In genomic region chr13:98939552-98940306, GRCh38 we compare ENCODE assay signal across 26 cellular contexts. TPM values are rescaled to one million over a fixed set of nuclear protein-coding genes. Genes with fewer than 3 reads are reported as not detected.
DNase-seq lines count a peak whose midpoint lies in the region; ATAC-seq and TF ChIP-seq lines count a peak whose summit lies in the region.
"Had no signal": no experiment of that assay in that cellular context is flagged by ENCODE, and none has a peak within 500 bp of the region (broad histone marks: within the 10 kb centered on the region; RNA-seq: fewer than 3 reads in every experiment).

No MANE protein-coding gene starts in this region.

- 0 out of 2 replicates have a peak overlapping the region, but pooled peaks have one; percentile 13 for H3K27ac Mint-ChIP-seq in GM23338
- no peak overlapping the region for H3K27ac Mint-ChIP-seq in activated naive CD8-positive, alpha-beta T cell treated with anti-CD3 and anti-CD28 coated beads, Interleukin-2, amount 50 U/mL, for 24 hours
- H3K27ac Mint-ChIP-seq in progenitor cell of endocrine pancreas, result no peak overlapping the region
- H3K27ac Mint-ChIP-seq: CD14-positive monocyte had no signal

- no CpG with 5 or more reads among the region's 11 CpGs for WGBS in mesendoderm (ENCODE audit: extremely low coverage, insufficient coverage, low lambda C conversion rate)
- WGBS in testis, 2 donors, result 59 to 61% methylated on average over 11 of the region's 11 CpGs

- H3K9ac ChIP-seq in mesendoderm (ENCODE audit: low read length), result no peak overlapping the region

- no peak for TF ChIP-seq POLR2A in testis (IDR thresholded peaks at IDR 0.05)

- H2BK15ac ChIP-seq in mesendoderm (replicated peaks; ENCODE audit: low read depth), result no peak overlapping the region

- H3K36me3 Mint-ChIP-seq in GM23338 (ENCODE audit: low read depth) (peaks cover 3% of the 10 kb centered on the region; the same call in 2 of the 3 replicates), progenitor cell of endocrine pancreas (ENCODE audit: insufficient read depth) (peaks cover 2% of the 10 kb centered on the region)
- peaks cover 7% of the 10 kb centered on the region for H3K36me3 Mint-ChIP-seq in activated naive CD8-positive, alpha-beta T cell treated with anti-CD3 and anti-CD28 coated beads, Interleukin-2, amount 50 U/mL, for 24 hours (ENCODE audit: low read depth)
- H3K36me3 Mint-ChIP-seq: CD14-positive monocyte had no signal

- H3K27me3 Mint-ChIP-seq in GM23338 (ENCODE audit: insufficient read depth, low read depth, poor library complexity) (no peaks in the 10 kb centered on the region), progenitor cell of endocrine pancreas (peaks cover 4% of the 10 kb centered on the region)
- no peaks in the 10 kb centered on the region for H3K27me3 Mint-ChIP-seq in activated naive CD8-positive, alpha-beta T cell treated with anti-CD3 and anti-CD28 coated beads, Interleukin-2, amount 50 U/mL, for 24 hours
- H3K27me3 Mint-ChIP-seq: naive B cell had no signal

- H3K4me3 Mint-ChIP-seq in GM23338 (no peak overlapping the region), progenitor cell of endocrine pancreas (ENCODE audit: low read depth) (no peak overlapping the region)
- H3K4me3 Mint-ChIP-seq in activated naive CD8-positive, alpha-beta T cell treated with anti-CD3 and anti-CD28 coated beads, Interleukin-2, amount 50 U/mL, for 24 hours, result no peak overlapping the region
- H3K4me3 Mint-ChIP-seq: activated T-cell treated with anti-CD3 and anti-CD28 coated beads, Interleukin-2, amount 50 U/mL, for 4 hours; CD14-positive monocyte; naive B cell had no signal

- H3K79me2 ChIP-seq in GM23338 (replicated peaks; ENCODE audit: insufficient read depth) (no peaks in the 10 kb centered on the region), mesendoderm (ENCODE audit: control insufficient read depth, insufficient read depth, low read length) (no peaks in the 10 kb centered on the region)

- H3K27me3 ChIP-seq in GM23338 (ENCODE audit: insufficient read depth), result no peaks in the 10 kb centered on the region
- H3K27me3 ChIP-seq in mesendoderm (ENCODE audit: insufficient read depth, low read length, poor library complexity), result no peaks in the 10 kb centered on the region
- no peaks in the 10 kb centered on the region for H3K27me3 ChIP-seq in testis
- H3K27me3 ChIP-seq: body of pancreas, colonic mucosa, stomach had no signal

- no peaks in the 10 kb centered on the region for H3K79me1 ChIP-seq in mesendoderm (ENCODE audit: low read length)

- H2BK5ac ChIP-seq in mesendoderm (ENCODE audit: low read length), result no peak overlapping the region

- no peaks in the 10 kb centered on the region for H3K9me3 ChIP-seq in testis
- H3K9me3 ChIP-seq: body of pancreas, colonic mucosa, prostate gland had no signal

- TF ChIP-seq CTCF in GM23338 (conservative IDR thresholded peaks at IDR 0.05; ENCODE audit: low read depth in 2 of 2), result no peak
- TF ChIP-seq CTCF in testis (IDR thresholded peaks at IDR 0.05), result no peak
- TF ChIP-seq CTCF in progenitor cell of endocrine pancreas (IDR thresholded peaks at IDR 0.05; ENCODE audit: unreplicated experiment), result no peak

- peak overlapping the region; percentile 24 for H3K4ac ChIP-seq in mesendoderm (ENCODE audit: low read depth, low read length)

- peaks cover 41% of the 10 kb centered on the region for H3K4me1 Mint-ChIP-seq in GM23338
- H3K4me1 Mint-ChIP-seq in activated naive CD8-positive, alpha-beta T cell treated with anti-CD3 and anti-CD28 coated beads, Interleukin-2, amount 50 U/mL, for 24 hours, result peaks cover 2% of the 10 kb centered on the region
- peaks cover 15% of the 10 kb centered on the region for H3K4me1 Mint-ChIP-seq in progenitor cell of endocrine pancreas (ENCODE audit: low read depth)

- no peaks in the 10 kb centered on the region for H3F3A ChIP-seq in GM23338 (replicated peaks; ENCODE audit: low read depth)

- H2AFZ ChIP-seq in GM23338, result no peak overlapping the region

- H2AK5ac ChIP-seq in mesendoderm (ENCODE audit: low read length), result no peak overlapping the region

- DNase-seq in GM23338 (ENCODE audit: low spot score) (no peak), fibroblast of gingiva (ENCODE audit: low read depth) (peak; percentile 17), mesendoderm (no peak), testis (peak; percentile 34), OCI-M1 (lab: John Stamatoyannopoulos, UW) (no peak), progenitor cell of endocrine pancreas (ENCODE audit: low spot score, unreplicated experiment) (no peak)
- DNase-seq in activated naive CD8-positive, alpha-beta T cell treated with anti-CD3 and anti-CD28 coated beads, Interleukin-2, amount 50 U/mL, for 24 hours, result no peak
- DNase-seq: activated CD8-positive, alpha-beta memory T cell treated with anti-CD3 and anti-CD28 coated beads for 24 hours; activated T-cell treated with anti-CD3 and anti-CD28 coated beads, Interleukin-2, amount 50 U/mL, for 4 hours; body of pancreas; colonic mucosa; DMS 273 treated with DMSO at 0.1 percent for 48 hours; kidney glomerular epithelial cell; naive B cell; NCI-H524 treated with DMSO at 0.1 percent for 48 hours; stimulated activated CD4-positive, alpha-beta T cell treated with anti-CD3 and anti-CD28 coated beads, Interleukin-4, amount 100 ng/mL, for 24 hours; stomach; T1000 had no signal

- H2BK120ac ChIP-seq in mesendoderm (ENCODE audit: low read depth, low read length), result no peak overlapping the region

- H4K20me1 ChIP-seq in GM23338 (replicated peaks; ENCODE audit: insufficient read depth), result no peaks in the 10 kb centered on the region

- no peak overlapping the region for H4K8ac ChIP-seq in mesendoderm (ENCODE audit: low read depth, low read length)

- H3K4me3 ChIP-seq in GM23338, result no peak overlapping the region
- H3K4me3 ChIP-seq in mesendoderm (ENCODE audit: low read length), result no peak overlapping the region
- H3K4me3 ChIP-seq in testis, result no peak overlapping the region
- H3K4me3 ChIP-seq: body of pancreas, colonic mucosa, prostate gland, smooth muscle cell, stomach had no signal

- H3K56ac ChIP-seq in mesendoderm (ENCODE audit: low read length), result no peak overlapping the region

- H3K4me1 ChIP-seq in GM23338 (ENCODE audit: insufficient read depth), result peaks cover 32% of the 10 kb centered on the region
- peaks cover 4% of the 10 kb centered on the region for H3K4me1 ChIP-seq in mesendoderm (ENCODE audit: control insufficient read depth, low read depth, low read length)
- no peaks in the 10 kb centered on the region for H3K4me1 ChIP-seq in testis
- H3K4me1 ChIP-seq: body of pancreas, colonic mucosa, prostate gland, stomach had no signal

- H4K5ac ChIP-seq in mesendoderm (ENCODE audit: low read length), result no peak overlapping the region

- H3K27ac ChIP-seq in GM23338 (ENCODE audit: low read depth), result peak overlapping the region; percentile 97
- no peak overlapping the region for H3K27ac ChIP-seq in mesendoderm (ENCODE audit: low read depth, low read length)
- H3K27ac ChIP-seq in testis, result no peak overlapping the region
- H3K27ac ChIP-seq: body of pancreas, colonic mucosa, HL-60, prostate gland, RWPE1, stomach had no signal

- H3K9me3 Mint-ChIP-seq in GM23338 (peaks cover 3% of the 10 kb centered on the region; the same call in 1 of the 3 replicates), progenitor cell of endocrine pancreas (ENCODE audit: low read depth) (peaks cover 3% of the 10 kb centered on the region)
- peaks cover 8% of the 10 kb centered on the region for H3K9me3 Mint-ChIP-seq in activated naive CD8-positive, alpha-beta T cell treated with anti-CD3 and anti-CD28 coated beads, Interleukin-2, amount 50 U/mL, for 24 hours

- ATAC-seq in GM23338 (no peak), GM19452 (IDR thresholded peaks at IDR 0.05; ENCODE audit: unreplicated experiment) (no peak)
- no peak for ATAC-seq in activated naive CD8-positive, alpha-beta T cell treated with anti-CD3 and anti-CD28 coated beads, Interleukin-2, amount 50 U/mL, for 24 hours
- ATAC-seq: activated CD4-positive, CD25-positive, alpha-beta regulatory T cell treated with anti-CD3 and anti-CD28 coated beads, Interleukin-2, amount 50 U/mL, for 24 hours; activated naive CD4-positive, alpha-beta T cell treated with anti-CD3 and anti-CD28 coated beads, Interleukin-2, amount 50 U/mL, for 72 hours; activated T-cell treated with anti-CD3 and anti-CD28 coated beads, Interleukin-2, amount 50 U/mL, for 4 hours; body of pancreas had no signal

- peaks cover 2% of the 10 kb centered on the region for H3K36me3 ChIP-seq in GM23338 (ENCODE audit: insufficient read depth)
- no peaks in the 10 kb centered on the region for H3K36me3 ChIP-seq in mesendoderm (ENCODE audit: control insufficient read depth, insufficient read depth, low read length)
- H3K36me3 ChIP-seq in testis (ENCODE audit: low read depth, missing control alignments), result no peaks in the 10 kb centered on the region
- H3K36me3 ChIP-seq: colonic mucosa, prostate gland, stomach had no signal

- H3K4me2 ChIP-seq in GM23338, result 0 out of 2 replicates have a peak overlapping the region, but pooled peaks have one; percentile 63
- no peak overlapping the region for H3K4me2 ChIP-seq in mesendoderm (ENCODE audit: low read length)
- H3K4me2 ChIP-seq: smooth muscle cell had no signal

- peaks cover 3% of the 10 kb centered on the region; the same call in 1 of the 2 replicates for H3K9me2 ChIP-seq in GM23338 (ENCODE audit: insufficient read depth)

- H3K18ac ChIP-seq in mesendoderm (ENCODE audit: low read length), result peak overlapping the region; percentile 34

- H3K23ac ChIP-seq in mesendoderm (ENCODE audit: low read length), result no peak overlapping the region

- intact Hi-C loops in testis (cut with DNase I; ENCODE audit: low total_unique reads), result no loop called here

TF ChIP-seq in GM23338, 12 proteins besides CTCF, POLR2A, EP300 and RAD21 (continues in another document):
- TF ChIP-seq ZNF331 (CRISPR knock-in tag; IDR thresholded peaks at IDR 0.05; ENCODE audit: low read depth), result no peak
- TF ChIP-seq POLR2AphosphoS5 (IDR thresholded peaks at IDR 0.05; ENCODE audit: low read depth), result no peak
- no peak for TF ChIP-seq EZH2phosphoT487 (IDR thresholded peaks at IDR 0.05; ENCODE audit: unreplicated experiment)
- TF ChIP-seq ZNF114 (CRISPR knock-in tag; IDR thresholded peaks at IDR 0.05), result no peak
- no peak for TF ChIP-seq STAT1 (IDR thresholded peaks at IDR 0.05; ENCODE audit: unreplicated experiment)

RNA-seq across cellular contexts. Expression of gene DOCK9, which starts 38.1 kb away (rescaled TPM):
- total RNA-seq in GM23338 (2014; rRNA removed; shearing (Covaris generic)), result 34.9 and 57.7 TPM in 2 replicates
- polyA plus RNA-seq in GM23338 (2016; fragmentation: Nextera tagmentation; extraction: Ambion mirVana) (7.3 and 8.5 TPM in 2 replicates), testis (ENCODE audit: insufficient read depth, low read depth, low replicate concordance) (48.0 TPM)
- 9.6 TPM for polyA plus RNA-seq in mesendoderm (2013, experiment 1 of 2)
- 10.6 TPM for polyA plus RNA-seq in mesendoderm (2013, experiment 2 of 2)
- total RNA-seq in testis (10 to 100 TPM; 63.4 to 74.9 TPM), progenitor cell of endocrine pancreas (27.9 and 35.7 TPM in 2 replicates)
- polyA plus RNA-seq: CD14-positive monocyte had no signal

Comparison
In these comparisons a context has a peak if more than half of its experiments do, and no peak if none do; other contexts are left out.
1. DNase-seq: peak in fibroblast of gingiva (single experiment) and testis (single experiment); none in GM23338 (single experiment), mesendoderm (single experiment), OCI-M1 (single experiment), activated naive CD8-positive, alpha-beta T cell treated with anti-CD3 and anti-CD28 coated beads, Interleukin-2, amount 50 U/mL, for 24 hours (single experiment) and progenitor cell of endocrine pancreas (single experiment).